In genomic region chr2:238321467-238321866, GRCh38 we compare ENCODE assay signal across 8 cellular contexts. TPM values are rescaled to one million over a fixed set of nuclear protein-coding genes. Genes with fewer than 3 reads are reported as not detected.
DNase-seq lines count a peak whose midpoint lies in the region; TF ChIP-seq lines count a peak whose summit lies in the region.

No MANE protein-coding gene starts in this region.

- peaks cover 7% of the 10 kb centered on the region for H3K9me3 Mint-ChIP-seq in nephron progenitor cell

- H3K27me3 ChIP-seq in BLaER1, result no peaks in the 10 kb centered on the region
- no peaks in the 10 kb centered on the region for H3K27me3 ChIP-seq in dorsolateral prefrontal cortex

- H3K9me3 ChIP-seq in BLaER1, result no peaks in the 10 kb centered on the region

- peaks cover 16% of the 10 kb centered on the region for H3K4me1 ChIP-seq in BLaER1

- peaks cover 17% of the 10 kb centered on the region for H3K36me3 Mint-ChIP-seq in nephron progenitor cell (ENCODE audit: low read depth)

- TF ChIP-seq CTCF in LNCaP clone FGC (IDR thresholded peaks at IDR 0.05; ENCODE audit: control insufficient read depth, extremely low read depth, insufficient read depth) (no peak), dorsolateral prefrontal cortex (IDR thresholded peaks at IDR 0.05 in 54 of 56, conservative IDR thresholded peaks at IDR 0.05 in 2 of 56; ENCODE audit: low read depth in 1 of 56, partially characterized antibody in 56 of 56) (no peak), nephron progenitor cell (IDR thresholded peaks at IDR 0.05) (no peak), GM10266 (IDR thresholded peaks at IDR 0.05; ENCODE audit: control insufficient read depth, insufficient read depth, low read depth, missing control alignments) (no peak)

- H3K4me2 ChIP-seq in BLaER1, result peak overlapping the region; percentile 93

- peaks cover 14% of the 10 kb centered on the region for H3K27me3 Mint-ChIP-seq in nephron progenitor cell (ENCODE audit: low read depth, poor library complexity)

- intact Hi-C loops in dorsolateral prefrontal cortex (cut with DNase I), result no loop called here

- peaks cover 22% of the 10 kb centered on the region for H3K36me3 ChIP-seq in BLaER1

- DNase-seq in LNCaP clone FGC (ENCODE audit: low read depth), result no peak
- peak in 1 of 10 donors; percentile 26 for DNase-seq in dorsolateral prefrontal cortex
- DNase-seq in nephron progenitor cell, result no peak
- DNase-seq in SW480 (ENCODE audit: low spot score), result no peak
- DNase-seq in NK-92 (lab: John Stamatoyannopoulos, UW; ENCODE audit: unreplicated experiment), result no peak
- no peak for DNase-seq in GM10266 (ENCODE audit: extremely low spot score)
- no peak for DNase-seq in NCI-H524 (lab: John Stamatoyannopoulos, UW)

- H3K27ac ChIP-seq in BLaER1 (no peak overlapping the region), dorsolateral prefrontal cortex (peak overlapping the region in 2 of 59 donors; percentile 31 to 75)

- peak overlapping the region; percentile 81; the same call in 1 of the 2 replicates for H3K9ac ChIP-seq in BLaER1

- H3K4me1 Mint-ChIP-seq in nephron progenitor cell, result peaks cover 16% of the 10 kb centered on the region

- peaks cover 22% of the 10 kb centered on the region; the same call in 1 of the 2 replicates for H4K20me1 ChIP-seq in BLaER1

- no peak overlapping the region for H3K27ac Mint-ChIP-seq in nephron progenitor cell

- H3K4me3 Mint-ChIP-seq in nephron progenitor cell, result peak overlapping the region; percentile 88

- H3K4me3 ChIP-seq in BLaER1, result peak overlapping the region; percentile 92
- peak overlapping the region; percentile 69 for H3K4me3 ChIP-seq in LNCaP clone FGC (ENCODE audit: low read depth, low read length)
- peak overlapping the region; percentile 53 to 92 (median 77) for H3K4me3 ChIP-seq in dorsolateral prefrontal cortex

RNA-seq across cellular contexts. Expression of gene TRAF3IP1, which starts 1.1 kb away (rescaled TPM):
- total RNA-seq in dorsolateral prefrontal cortex, result 10 to 100 TPM; 17.6 to 47.3 (median 30.2) TPM

RNA-seq across cellular contexts. Expression of gene PER2, which starts 33.1 kb away (rescaled TPM):
- total RNA-seq in dorsolateral prefrontal cortex, result 10 to 100 TPM in 119 of 120 experiments, 1 to 10 TPM in 1; 9.9 to 34.3 (median 18.4) TPM
